Comparison of ENCODE assay signal across 21 cellular contexts in the genomic region with DNA sequence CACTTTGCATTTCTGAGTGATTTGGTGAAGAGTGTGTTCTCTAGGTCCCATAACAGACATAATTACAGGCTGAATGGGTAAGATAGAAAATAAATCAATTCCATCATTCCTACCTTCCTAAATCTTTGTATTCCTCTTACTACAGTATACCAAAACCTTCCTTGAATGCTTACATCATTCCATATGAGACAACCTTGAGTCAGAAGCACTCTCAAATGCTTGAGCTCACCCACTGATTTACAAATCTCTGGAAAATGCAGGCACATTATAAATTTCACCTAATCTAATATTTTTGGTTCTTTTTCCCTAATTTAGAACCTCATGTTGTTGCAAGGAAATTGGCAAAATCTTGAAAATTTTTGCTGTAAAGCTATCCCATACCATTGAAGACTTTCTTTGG.
DNase-seq lines count a peak whose midpoint lies in the region; ATAC-seq and TF ChIP-seq lines count a peak whose summit lies in the region.
"Had no signal": no experiment of that assay in that cellular context is flagged by ENCODE, and none has a peak within 500 bp of the region (broad histone marks: within the 10 kb centered on the region; RNA-seq: fewer than 3 reads in every experiment).

No MANE protein-coding gene starts in this region.

- no peaks in the 10 kb centered on the region for H3K9me3 Mint-ChIP-seq in nephron progenitor cell
- H3K9me3 Mint-ChIP-seq: GM23338, IgD-negative memory B cell had no signal

- H3K4me3 ChIP-seq in RWPE2 (ENCODE audit: severe bottlenecking) (no peak overlapping the region), fibroblast of mammary gland (ENCODE audit: control insufficient read depth, low read depth, low read length) (no peak overlapping the region)
- H3K4me3 ChIP-seq: GM23338 had no signal

- H3K4me3 Mint-ChIP-seq in nephron progenitor cell: no peak overlapping the region
- H3K4me3 Mint-ChIP-seq: CD4-positive, CD25-positive, alpha-beta regulatory T cell; CD8-positive, alpha-beta memory T cell; GM23338; IgD-negative memory B cell had no signal

- H3K9me3 ChIP-seq in RWPE2 (ENCODE audit: severe bottlenecking): no peaks in the 10 kb centered on the region
- H3K9me3 ChIP-seq: BE2C had no signal

- H3K27me3 Mint-ChIP-seq in nephron progenitor cell (ENCODE audit: low read depth, poor library complexity): no peaks in the 10 kb centered on the region
- H3K27me3 Mint-ChIP-seq: CD8-positive, alpha-beta memory T cell; IgD-negative memory B cell had no signal

- no peaks in the 10 kb centered on the region for H3K4me1 ChIP-seq in RWPE2 (ENCODE audit: insufficient read depth, poor library complexity, severe bottlenecking)

- DNase-seq in GM03348 (ENCODE audit: low spot score) (peak; percentile 5), HCEC 1CT (peak; percentile 64), RWPE2 (ENCODE audit: low spot score) (no peak), fibroblast of mammary gland (ENCODE audit: low read depth) (peak; percentile 49), nephron progenitor cell (no peak)
- DNase-seq: BE2C; C1 segment of cervical spinal cord; CD4-positive, CD25-positive, alpha-beta regulatory T cell; CD8-positive, alpha-beta memory T cell; COR-L47; DMS 273 treated with DMSO at 0.1 percent for 48 hours; DMS53; DND-41; EL; H7; KBM-7 had no signal

- H3K36me3 Mint-ChIP-seq in nephron progenitor cell (ENCODE audit: low read depth): no peaks in the 10 kb centered on the region
- H3K36me3 Mint-ChIP-seq: CD4-positive, CD25-positive, alpha-beta regulatory T cell; CD8-positive, alpha-beta memory T cell; IgD-negative memory B cell had no signal

- H3K27me3 ChIP-seq in RWPE2 (ENCODE audit: insufficient read depth, poor library complexity, severe bottlenecking): no peaks in the 10 kb centered on the region
- H3K27me3 ChIP-seq: BE2C had no signal

- H3K27ac ChIP-seq in RWPE2 (ENCODE audit: poor library complexity, severe bottlenecking): no peak overlapping the region

- ATAC-seq in RWPE2 (ENCODE audit: low read depth): 0 out of 3 replicates have a peak, but pooled peaks have one; percentile 29
- ATAC-seq in GM21619 (IDR thresholded peaks at IDR 0.05; ENCODE audit: unreplicated experiment): no peak
- no peak for ATAC-seq in GM21528 (IDR thresholded peaks at IDR 0.05; ENCODE audit: low FRiP score, unreplicated experiment)
- no peak for ATAC-seq in GM18517 (IDR thresholded peaks at IDR 0.05; ENCODE audit: unreplicated experiment)
- ATAC-seq: GM23338 had no signal

- no peaks in the 10 kb centered on the region for H3K4me1 Mint-ChIP-seq in nephron progenitor cell
- H3K4me1 Mint-ChIP-seq: CD4-positive, CD25-positive, alpha-beta regulatory T cell; CD8-positive, alpha-beta memory T cell; GM23338; IgD-negative memory B cell had no signal

- no peak overlapping the region for H3K27ac Mint-ChIP-seq in nephron progenitor cell
- H3K27ac Mint-ChIP-seq: CD4-positive, CD25-positive, alpha-beta regulatory T cell; CD8-positive, alpha-beta memory T cell; GM23338; IgD-negative memory B cell had no signal

- H3K36me3 ChIP-seq in RWPE2 (ENCODE audit: low read depth): no peaks in the 10 kb centered on the region
- H3K36me3 ChIP-seq: BE2C had no signal

- TF ChIP-seq CTCF in RWPE2 (IDR thresholded peaks at IDR 0.05; ENCODE audit: poor library complexity, severe bottlenecking) (no peak), fibroblast of mammary gland (conservative IDR thresholded peaks at IDR 0.05; ENCODE audit: control insufficient read depth, insufficient read depth, low read depth, low read length) (no peak), nephron progenitor cell (IDR thresholded peaks at IDR 0.05) (no peak)

Comparison
In these comparisons a context has a peak if more than half of its experiments do, and no peak if none do; other contexts are left out.
1. DNase-seq: peak in GM03348 (single experiment), HCEC 1CT (single experiment) and fibroblast of mammary gland (single experiment); none in RWPE2 (single experiment) and nephron progenitor cell (single experiment).